Comparison of ENCODE assay signal across 8 cellular contexts in genomic region chr17:29145289-29146058, GRCh38. TPM values are rescaled to one million over a fixed set of nuclear protein-coding genes. Genes with fewer than 3 reads are reported as not detected.
A peak's percentile ranks its signal among the peaks of the same experiment; 100 is the strongest.
DNase-seq lines count a peak whose midpoint lies in the region; ATAC-seq and TF ChIP-seq lines count a peak whose summit lies in the region.

No MANE protein-coding gene starts in this region.

- H3K4me1 ChIP-seq in IMR-90 (ENCODE audit: control insufficient read depth, insufficient read depth, low read length) (peaks cover 22% of the 10 kb centered on the region), PC-3 (ENCODE audit: insufficient read depth, low read length) (peaks cover 21% of the 10 kb centered on the region), thyroid gland (peaks cover 21 to 49% of the 10 kb centered on the region in 2 donors)

- no peaks in the 10 kb centered on the region for H4K20me1 ChIP-seq in IMR-90 (ENCODE audit: insufficient read depth, low read length)
- no peaks in the 10 kb centered on the region for H4K20me1 ChIP-seq in PC-3 (ENCODE audit: low read length)

- no peaks in the 10 kb centered on the region for H3K27me3 ChIP-seq in IMR-90 (ENCODE audit: control insufficient read depth, insufficient read depth, low read length)
- H3K27me3 ChIP-seq in PC-3 (ENCODE audit: low read length): no peaks in the 10 kb centered on the region
- no peaks in the 10 kb centered on the region for H3K27me3 ChIP-seq in thyroid gland

- in situ Hi-C loops in IMR-90 (cut with MboI; ENCODE audit: low sequenced_read_pairs): loop anchor here (5.0 kb wide), 2 partner anchors 72 to 142 kb away; no protein-coding TSS in a partner anchor

- peak overlapping the region; percentile 21 for H2BK5ac ChIP-seq in IMR-90 (ENCODE audit: low read depth, low read length, poor library complexity, severe bottlenecking)

- peak overlapping the region in 1 of 2 experiments; percentile 68; a peak in 2 of 4 replicates for H4K8ac ChIP-seq in IMR-90 (ENCODE audit: low read depth in 2 of 2, low read length in 2 of 2)

- peaks cover 32 to 82% of the 10 kb centered on the region in 2 experiments for H3K79me1 ChIP-seq in IMR-90 (ENCODE audit: low read depth in 1 of 2, low read length in 2 of 2)

- no peaks in the 10 kb centered on the region for H3K9me3 ChIP-seq in IMR-90 (ENCODE audit: control insufficient read depth, insufficient read depth, low read length)
- no peaks in the 10 kb centered on the region for H3K9me3 ChIP-seq in PC-3 (ENCODE audit: low read length)
- H3K9me3 ChIP-seq in thyroid gland: no peaks in the 10 kb centered on the region

- WGBS in IMR-90 (ENCODE audit: extremely low coverage in 2 of 2, insufficient read length in 1 of 2), 2 experiments: 65% methylated on average over 2 of the region's 12 CpGs; no CpG with 5 or more reads in 1 of the 2 experiments
- 18 to 20% methylated on average over 11 to 12 of the region's 12 CpGs for WGBS in thyroid gland, 2 donors

- intact Hi-C loops in Right ventricle myocardium inferior (cut with DNase I) (loop anchor here (10.0 kb wide), 1 partner anchor 219 kb away; no protein-coding TSS in a partner anchor), cardiac septum (cut with DNase I) (loop anchor here (2.0 to 5.0 kb wide), 2 partner anchors 21 to 147 kb away; partner anchors contain the start of gene NUFIP2), IMR-90 (cut with micrococcal nuclease) (loop anchor here (1.0 to 10.0 kb wide), 4 partner anchors 21 to 419 kb away; partner anchors contain the start of genes ABHD15 and TP53I13), PC-3 (cut with micrococcal nuclease) (loop anchor here (1.0 to 5.0 kb wide), 3 partner anchors 21 to 147 kb away; partner anchors contain the start of gene NUFIP2), thyroid gland (cut with DNase I) (loop anchor here (5.0 kb wide), 3 partner anchors 37 to 147 kb away; partner anchors contain the start of genes MYO18A and NUFIP2)

- no peaks in the 10 kb centered on the region for H3K27me3 Mint-ChIP-seq in nephron (ENCODE audit: low read depth)

- peak overlapping the region in 2 of 3 experiments; percentile 0 to 50 for H3K4me3 Mint-ChIP-seq in nephron

- peak overlapping the region; percentile 70 to 78 (median 70) for H3K27ac Mint-ChIP-seq in nephron

- no peak overlapping the region for H2BK20ac ChIP-seq in IMR-90 (ENCODE audit: low read depth, low read length)

- H3K18ac ChIP-seq in IMR-90 (ENCODE audit: low read depth, low read length): no peak overlapping the region

- H3K9me1 ChIP-seq in IMR-90 (ENCODE audit: insufficient read depth, low read length): peaks cover 13% of the 10 kb centered on the region; the same call in 1 of the 2 replicates

- no peaks in the 10 kb centered on the region for H3K9me3 Mint-ChIP-seq in nephron

- H3K4me3 ChIP-seq in IMR-90 (ENCODE audit: insufficient read depth, low read depth, low read length): no peak overlapping the region
- H3K4me3 ChIP-seq in PC-3 (ENCODE audit: low read length): no peak overlapping the region
- H3K4me3 ChIP-seq in thyroid gland (replicated peaks in 1 of 3): no peak overlapping the region

- peak overlapping the region; percentile 68 for H3K4ac ChIP-seq in IMR-90 (ENCODE audit: low read depth, low read length)

- TF ChIP-seq RAD21 in IMR-90 (IDR thresholded peaks at IDR 0.05; ENCODE audit: low read length): peak; percentile 76

- peak; percentile 41 for ATAC-seq in Right ventricle myocardium inferior
- peak; percentile 46 for ATAC-seq in IMR-90 (ENCODE audit: low read depth)
- ATAC-seq in PC-3: peak; percentile 38

- peak; percentile 68 for DNase-seq in Right ventricle myocardium inferior (ENCODE audit: missing footprints)
- DNase-seq in cardiac septum (ENCODE audit: low spot score): no peak
- peak; percentile 84 for DNase-seq in IMR-90
- peak; percentile 57 for DNase-seq in PC-3
- peak; percentile 55 for DNase-seq in activated T-cell treated with anti-CD3 and anti-CD28 coated beads for 4 hours
- DNase-seq in erythroblast (lab: John Stamatoyannopoulos, UW): peak; percentile 71 to 73
- peak; percentile 94 to 95 for DNase-seq in thyroid gland

- peaks cover 69% of the 10 kb centered on the region for H3K4me1 Mint-ChIP-seq in nephron

- peak overlapping the region; percentile 41; the same call in 1 of the 2 replicates for H3K14ac ChIP-seq in IMR-90 (replicated peaks; ENCODE audit: low read depth, low read length)

- H3F3A ChIP-seq in PC-3 (ENCODE audit: low read length, unreplicated experiment): no peaks in the 10 kb centered on the region

- 0 out of 2 replicates have a peak overlapping the region, but pooled peaks have one; percentile 80 for H2AK5ac ChIP-seq in IMR-90 (ENCODE audit: low read depth, low read length)

- no peaks in the 10 kb centered on the region for H3K36me3 ChIP-seq in IMR-90 (ENCODE audit: control insufficient read depth, insufficient read depth, low read length)
- H3K36me3 ChIP-seq in PC-3 (ENCODE audit: low read depth, low read length): no peaks in the 10 kb centered on the region
- no peaks in the 10 kb centered on the region for H3K36me3 ChIP-seq in thyroid gland

- H3K27ac ChIP-seq in IMR-90 (ENCODE audit: insufficient read depth, low read length): no peak overlapping the region
- no peak overlapping the region for H3K27ac ChIP-seq in PC-3 (ENCODE audit: low read length)
- H3K27ac ChIP-seq in thyroid gland: peak overlapping the region; percentile 42 to 71 (median 44)

- TF ChIP-seq POLR2A in IMR-90 (IDR thresholded peaks at IDR 0.05; ENCODE audit: low read depth, low read length) (no peak), erythroblast (IDR thresholded peaks at IDR 0.05; ENCODE audit: low read length) (no peak), thyroid gland (IDR thresholded peaks at IDR 0.05) (peak in 1 of 2 donors; percentile 10)

- no peak overlapping the region for H2BK120ac ChIP-seq in IMR-90 (ENCODE audit: low read depth, low read length)

- peak overlapping the region; percentile 21 for H2AK9ac ChIP-seq in IMR-90 (replicated peaks; ENCODE audit: low read depth, low read length, poor library complexity)

- H3K9ac ChIP-seq in IMR-90 (ENCODE audit: low read depth, low read length) (no peak overlapping the region), PC-3 (ENCODE audit: low read length) (no peak overlapping the region)

- POLR2A ChIA-PET in IMR-90 (lab: Charles Lee; ENCODE audit: unreplicated experiment) (interaction anchor here (1.0 kb wide), 1 partner anchor 96 kb away, joined by 5 read pairs; no protein-coding TSS in a partner anchor), PC-3 (lab: Charles Lee; ENCODE audit: unreplicated experiment) (interaction anchor here (0.6 kb wide), 2 partner anchors 35 to 417 kb away, joined by 6 to 22 read pairs; partner anchors contain the start of genes MYO18A and NEK8)

- no peaks in the 10 kb centered on the region for H3K79me2 ChIP-seq in PC-3 (ENCODE audit: low read length)

- H2BK15ac ChIP-seq in IMR-90 (ENCODE audit: low read depth, low read length): no peak overlapping the region; the same call in 2 of the 3 replicates

- no peak overlapping the region for H3K4me2 ChIP-seq in IMR-90 (ENCODE audit: low read depth, low read length)
- H3K4me2 ChIP-seq in PC-3 (ENCODE audit: low read length): no peak overlapping the region

- H4K5ac ChIP-seq in IMR-90 (ENCODE audit: low read depth, low read length): no peak overlapping the region

- TF ChIP-seq CTCF in IMR-90 (conservative IDR thresholded peaks at IDR 0.05; ENCODE audit: low read depth, low read length) (peak; percentile 76), PC-3 (conservative IDR thresholded peaks at IDR 0.05; ENCODE audit: low read depth, low read length) (peak; percentile 59), nephron (IDR thresholded peaks at IDR 0.05; ENCODE audit: unreplicated experiment in 3 of 3) (peak; percentile 66 to 69 (median 69)), thyroid gland (IDR thresholded peaks at IDR 0.05) (peak; percentile 24 to 90 (median 81))

- BruUV-seq in IMR-90 (replicated peaks; lab: Mats Ljungman, UMichigan) (no TSS peak), PC-3 (replicated peaks; lab: Mats Ljungman, UMichigan) (no TSS peak)

- H2AFZ ChIP-seq in IMR-90 (replicated peaks; ENCODE audit: low read length, poor library complexity): peak overlapping the region; percentile 5
- no peak overlapping the region for H2AFZ ChIP-seq in PC-3 (ENCODE audit: low read length)

- no peak overlapping the region for H3K56ac ChIP-seq in IMR-90 (ENCODE audit: extremely low read depth, insufficient read depth, low read length)

- dilution Hi-C loops in IMR-90 (cut with HindIII; ENCODE audit: low sequenced_read_pairs, unreplicated experiment): no loop called here

- H3K23ac ChIP-seq in IMR-90 (ENCODE audit: low read depth, low read length): no peak overlapping the region

- no peak overlapping the region for H4K91ac ChIP-seq in IMR-90 (ENCODE audit: insufficient read depth, low read depth, low read length)

- no peaks in the 10 kb centered on the region for H3K36me3 Mint-ChIP-seq in nephron (ENCODE audit: low read depth)

- CTCF ChIA-PET in IMR-90 (lab: Yijun Ruan, JAX) (interaction anchor here (0.6 to 6.1 kb wide), 17 partner anchors 8 to 180 kb away, joined by 3 to 56 read pairs (median 4); partner anchors contain the start of genes MYO18A and NUFIP2), PC-3 (lab: Charles Lee) (interaction anchor here (0.5 to 2.1 kb wide), 8 partner anchors 21 to 180 kb away, joined by 3 to 23 read pairs (median 4); partner anchors contain the start of gene MYO18A)

- no peaks in the 10 kb centered on the region for H3K9me2 ChIP-seq in PC-3 (replicated peaks; ENCODE audit: low read length)

TF ChIP-seq in IMR-90, 13 proteins besides CTCF, POLR2A, EP300 and RAD21:
- TF ChIP-seq MAZ (IDR thresholded peaks at IDR 0.05; ENCODE audit: borderline replicate concordance, low read depth, low read length) (no peak), ELK1 (IDR thresholded peaks at IDR 0.05; ENCODE audit: borderline replicate concordance, low read depth, low read length) (no peak), SMC3 (IDR thresholded peaks at IDR 0.05; ENCODE audit: low read depth, low read length) (peak; percentile 82), FOS (IDR thresholded peaks at IDR 0.05; ENCODE audit: low read depth, low read length) (no peak)
TF ChIP-seq in IMR-90: peak in this region for 1.

RNA-seq across cellular contexts. Expression of gene MYO18A, which starts 34.7 kb away (rescaled TPM):
- total RNA-seq in Right ventricle myocardium inferior: 373 TPM
- 317 TPM for total RNA-seq in cardiac septum
- 39.1 and 40.0 TPM in 2 replicates for total RNA-seq in IMR-90 (2012; rRNA removed)
- 22.4 and 22.9 TPM in 2 replicates for polyA plus RNA-seq in IMR-90 (2012; rRNA removed)
- polyA plus RNA-seq in IMR-90 (2012; cell fraction: cytosol; rRNA removed): 12.8 and 19.0 TPM in 2 replicates
- 95.5 and 141 TPM in 2 replicates for polyA plus RNA-seq in IMR-90 (2012; cell fraction: nucleus; rRNA removed; ENCODE audit: low replicate concordance)
- total RNA-seq in PC-3 (2014; rRNA removed): 28.0 and 36.1 TPM in 2 replicates
- total RNA-seq in thyroid gland: 10 to 100 TPM; 32.1 to 49.8 (median 40.6) TPM

Comparison
In these comparisons a context has a peak if more than half of its experiments do, and no peak if none do; other contexts are left out.
1. H3K27ac ChIP-seq: peak in thyroid gland (3 of 3); none in IMR-90 (single experiment) and PC-3 (single experiment).
2. Peak in every context shown above with its lines, with median percentiles within 50 percentile points of each other: ATAC-seq and CTCF ChIP-seq.